ENCODE assay signal across 8 cellular contexts in the genomic region with DNA sequence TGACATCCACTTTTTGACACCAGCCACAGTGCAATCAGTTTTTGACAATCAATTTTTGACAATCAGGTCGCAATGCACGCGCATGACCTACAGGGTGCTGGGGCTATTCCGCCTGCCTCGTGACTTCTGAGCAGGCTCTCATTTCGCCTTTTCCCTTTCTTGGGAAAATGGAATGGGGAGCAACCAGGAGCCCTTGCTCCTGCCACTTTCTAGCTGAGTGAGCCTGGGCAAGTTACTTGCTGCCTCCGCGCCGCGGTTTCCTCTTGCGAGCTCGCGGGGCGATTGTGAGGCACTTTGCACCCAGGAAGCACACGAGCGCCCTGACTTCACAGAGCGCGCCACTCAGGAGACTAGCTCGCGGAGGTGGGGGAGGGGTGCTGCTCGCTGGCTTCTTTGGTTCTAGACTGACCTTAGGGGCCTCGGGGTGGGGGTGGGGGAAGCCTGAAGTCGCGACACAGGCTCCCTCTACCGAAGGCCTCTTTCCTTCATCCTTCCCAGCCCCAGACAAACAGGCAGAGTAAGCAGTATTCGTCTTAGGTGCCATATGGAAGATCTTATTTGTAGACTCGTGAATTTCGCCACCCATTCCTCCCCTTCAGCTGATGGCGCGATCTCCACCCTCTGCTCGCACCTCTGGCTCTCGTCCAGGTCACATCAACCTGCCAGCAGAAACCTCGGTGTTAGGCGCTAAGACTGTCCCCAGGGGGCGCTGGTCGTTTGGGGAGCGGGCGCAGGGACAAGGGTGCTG. TPM values are rescaled to one million over a fixed set of nuclear protein-coding genes. Genes with fewer than 3 reads are reported as not detected.
DNase-seq lines count a peak whose midpoint lies in the region; ATAC-seq and TF ChIP-seq lines count a peak whose summit lies in the region.

No MANE protein-coding gene starts in this region.

- DNase-seq in GM12864 (ENCODE audit: low read depth) = peak; percentile 50
- DNase-seq in NCI-H69 (lab: John Stamatoyannopoulos, UW) = peak; percentile 85
- peak; percentile 94 for DNase-seq in activated CD4-positive, alpha-beta memory T cell treated with anti-CD3 and anti-CD28 coated beads for 36 hours
- DNase-seq in dorsolateral prefrontal cortex = peak; percentile 79 to 92 (median 87)
- peak; percentile 93 for DNase-seq in stimulated activated CD4-positive, alpha-beta T cell treated with anti-CD3 and anti-CD28 coated beads, Interleukin-4, amount 100 ng/mL, for 1 hour

- H3K27me3 Mint-ChIP-seq in activated CD4-positive, alpha-beta memory T cell treated with anti-CD3 and anti-CD28 coated beads for 36 hours = no peaks in the 10 kb centered on the region

- H3K4me3 Mint-ChIP-seq in activated CD4-positive, alpha-beta memory T cell treated with anti-CD3 and anti-CD28 coated beads for 36 hours = peak overlapping the region; percentile 79

- WGBS in liver = 5% methylated on average over 38 of the region's 38 CpGs

- H3K9me3 Mint-ChIP-seq in activated CD4-positive, alpha-beta memory T cell treated with anti-CD3 and anti-CD28 coated beads for 36 hours = no peaks in the 10 kb centered on the region

- peak overlapping the region in 1 of 2 donors; percentile 37 for H3K9ac ChIP-seq in liver (ENCODE audit: low read depth in 1 of 2, low read length in 2 of 2)

- no peaks in the 10 kb centered on the region for H3K9me3 ChIP-seq in liver (ENCODE audit: control insufficient read depth in 4 of 4, low read length in 3 of 4)

- H3K36me3 Mint-ChIP-seq in activated CD4-positive, alpha-beta memory T cell treated with anti-CD3 and anti-CD28 coated beads for 36 hours = no peaks in the 10 kb centered on the region

- H3K27me3 ChIP-seq in dorsolateral prefrontal cortex = no peaks in the 10 kb centered on the region
- H3K27me3 ChIP-seq in liver (ENCODE audit: control insufficient read depth in 4 of 4, insufficient read depth in 4 of 4, low read length in 3 of 4) = no peaks in the 10 kb centered on the region

- TF ChIP-seq CTCF in GM12864 (IDR thresholded peaks at IDR 0.05; ENCODE audit: low read depth, low read length, missing control alignments) (peak; percentile 90), dorsolateral prefrontal cortex (IDR thresholded peaks at IDR 0.05 in 54 of 56, conservative IDR thresholded peaks at IDR 0.05 in 2 of 56; ENCODE audit: low read depth in 1 of 56, partially characterized antibody in 56 of 56) (peak; percentile 71 to 98 (median 92)), liver (IDR thresholded peaks at IDR 0.05; ENCODE audit: low read depth, low read length, missing input control) (peak; percentile 86)

- intact Hi-C loops in activated CD4-positive, alpha-beta memory T cell treated with anti-CD3 and anti-CD28 coated beads for 36 hours (cut with micrococcal nuclease) = loop anchor here (1.0 kb wide), 2 partner anchors 10 to 64 kb away; a partner anchor contains a TSS
- intact Hi-C loops in dorsolateral prefrontal cortex (cut with DNase I) = loop anchor here (1.0 to 2.0 kb wide), 2 partner anchors 33 to 64 kb away; no protein-coding TSS in a partner anchor

- peaks cover 25% of the 10 kb centered on the region for H3K4me1 Mint-ChIP-seq in activated CD4-positive, alpha-beta memory T cell treated with anti-CD3 and anti-CD28 coated beads for 36 hours (ENCODE audit: low read depth)

- peak; percentile 86 to 94 for TF ChIP-seq RAD21 in liver (IDR thresholded peaks at IDR 0.05)

- peaks cover 0 to 2% (median 0%) of the 10 kb centered on the region in 4 donors for H3K36me3 ChIP-seq in liver (ENCODE audit: control insufficient read depth in 4 of 4, insufficient read depth in 3 of 4, low read depth in 1 of 4, low read length in 3 of 4)

- POLR2A ChIA-PET in activated CD4-positive, alpha-beta memory T cell treated with anti-CD3 and anti-CD28 coated beads for 36 hours (lab: Charles Lee) = interaction anchor here (0.5 to 2.5 kb wide), 10 partner anchors 10 to 392 kb away, joined by 3 to 19 read pairs (median 6); a partner anchor contains a TSS

- H3K4me3 ChIP-seq in GM12864 (ENCODE audit: low read depth, low read length) = peak overlapping the region; percentile 28
- H3K4me3 ChIP-seq in dorsolateral prefrontal cortex = peak overlapping the region; percentile 34 to 74 (median 59)
- peak overlapping the region; percentile 50 to 69 (median 56) for H3K4me3 ChIP-seq in liver (ENCODE audit: low read depth in 1 of 3, low read length in 3 of 3)

- ATAC-seq in HG03097 (IDR thresholded peaks at IDR 0.05; ENCODE audit: low FRiP score, unreplicated experiment) (peak; percentile 53), GM18907 (IDR thresholded peaks at IDR 0.05; ENCODE audit: unreplicated experiment) (no peak)

- H3K4me1 ChIP-seq in liver (ENCODE audit: control insufficient read depth in 4 of 4, insufficient read depth in 4 of 4, low read length in 3 of 4) = peaks cover 4 to 11% (median 6%) of the 10 kb centered on the region in 4 donors

- CTCF ChIA-PET in activated CD4-positive, alpha-beta memory T cell treated with anti-CD3 and anti-CD28 coated beads for 36 hours (lab: Charles Lee) = interaction anchor here (0.6 to 21.4 kb wide), 41 partner anchors 12 to 610 kb away, joined by 3 to 503 read pairs (median 7); a partner anchor contains a TSS

- H3K27ac ChIP-seq in dorsolateral prefrontal cortex (peak overlapping the region; percentile 33 to 97 (median 90)), liver (ENCODE audit: low read depth in 1 of 2, low read length in 2 of 2) (peak overlapping the region in 1 of 2 donors; percentile 4)

- H3K27ac Mint-ChIP-seq in activated CD4-positive, alpha-beta memory T cell treated with anti-CD3 and anti-CD28 coated beads for 36 hours = peak overlapping the region; percentile 87

TF ChIP-seq in liver, 16 proteins besides CTCF, POLR2A, EP300 and RAD21 (continues in another document):
- TF ChIP-seq, protein P1, sequence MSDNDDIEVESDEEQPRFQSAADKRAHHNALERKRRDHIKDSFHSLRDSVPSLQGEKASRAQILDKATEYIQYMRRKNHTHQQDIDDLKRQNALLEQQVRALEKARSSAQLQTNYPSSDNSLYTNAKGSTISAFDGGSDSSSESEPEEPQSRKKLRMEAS (IDR thresholded peaks at IDR 0.05) = no peak
- TF ChIP-seq HNF4G (IDR thresholded peaks at IDR 0.05) = no peak
- TF ChIP-seq, protein P2, sequence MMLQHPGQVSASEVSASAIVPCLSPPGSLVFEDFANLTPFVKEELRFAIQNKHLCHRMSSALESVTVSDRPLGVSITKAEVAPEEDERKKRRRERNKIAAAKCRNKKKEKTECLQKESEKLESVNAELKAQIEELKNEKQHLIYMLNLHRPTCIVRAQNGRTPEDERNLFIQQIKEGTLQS (IDR thresholded peaks at IDR 0.05) = no peak
- peak; percentile 8 for TF ChIP-seq NR2F2 (IDR thresholded peaks at IDR 0.05)
- TF ChIP-seq, protein P3, sequence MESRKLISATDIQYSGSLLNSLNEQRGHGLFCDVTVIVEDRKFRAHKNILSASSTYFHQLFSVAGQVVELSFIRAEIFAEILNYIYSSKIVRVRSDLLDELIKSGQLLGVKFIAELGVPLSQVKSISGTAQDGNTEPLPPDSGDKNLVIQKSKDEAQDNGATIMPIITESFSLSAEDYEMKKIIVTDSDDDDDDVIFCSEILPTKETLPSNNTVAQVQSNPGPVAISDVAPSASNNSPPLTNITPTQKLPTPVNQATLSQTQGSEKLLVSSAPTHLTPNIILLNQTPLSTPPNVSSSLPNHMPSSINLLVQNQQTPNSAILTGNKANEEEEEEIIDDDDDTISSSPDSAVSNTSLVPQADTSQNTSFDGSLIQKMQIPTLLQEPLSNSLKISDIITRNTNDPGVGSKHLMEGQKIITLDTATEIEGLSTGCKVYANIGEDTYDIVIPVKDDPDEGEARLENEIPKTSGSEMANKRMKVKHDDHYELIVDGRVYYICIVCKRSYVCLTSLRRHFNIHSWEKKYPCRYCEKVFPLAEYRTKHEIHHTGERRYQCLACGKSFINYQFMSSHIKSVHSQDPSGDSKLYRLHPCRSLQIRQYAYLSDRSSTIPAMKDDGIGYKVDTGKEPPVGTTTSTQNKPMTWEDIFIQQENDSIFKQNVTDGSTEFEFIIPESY (IDR thresholded peaks at IDR 0.05) = no peak
- peak in 1 of 2 donors; percentile 18 for TF ChIP-seq HNF4A (conservative IDR thresholded peaks at IDR 0.05)
- no peak for TF ChIP-seq FOXA1 (IDR thresholded peaks at IDR 0.05)
- no peak for TF ChIP-seq EGR1 (IDR thresholded peaks at IDR 0.05; ENCODE audit: low read depth in 2 of 2)
- TF ChIP-seq RXRA (IDR thresholded peaks at IDR 0.05) = peak in 1 of 2 donors; percentile 34
- TF ChIP-seq JUND (IDR thresholded peaks at IDR 0.05) = no peak
- TF ChIP-seq YY1 (IDR thresholded peaks at IDR 0.05) = no peak
- TF ChIP-seq FOXA2 (IDR thresholded peaks at IDR 0.05) = no peak

RNA-seq across cellular contexts. Expression of a gene that starts 4.6 kb away (rescaled TPM):
- total RNA-seq in activated CD4-positive, alpha-beta memory T cell treated with anti-CD3 and anti-CD28 coated beads for 36 hours = under 1 TPM; 0.24 to 0.55 TPM
- total RNA-seq in dorsolateral prefrontal cortex (10 to 100 TPM in 83 of 120 experiments, 1 to 10 TPM in 37; 1.0 to 82.8 (median 15.3) TPM), liver (not detected)
- polyA plus RNA-seq in liver = not detected

RNA-seq across cellular contexts. Expression of a gene that starts 10.6 kb away (rescaled TPM):
- 10 to 100 TPM; 19.9 to 24.8 TPM for total RNA-seq in activated CD4-positive, alpha-beta memory T cell treated with anti-CD3 and anti-CD28 coated beads for 36 hours
- 10 to 100 TPM; 19.5 to 49.7 (median 29.3) TPM for total RNA-seq in dorsolateral prefrontal cortex
- 10 to 100 TPM; 15.0 to 29.0 TPM for total RNA-seq in liver
- polyA plus RNA-seq in liver = 10 to 100 TPM; 27.2 to 37.8 TPM

RNA-seq across cellular contexts. Expression of a gene that starts 25.3 kb away (rescaled TPM):
- 10 to 100 TPM; 67.8 to 69.8 TPM for total RNA-seq in activated CD4-positive, alpha-beta memory T cell treated with anti-CD3 and anti-CD28 coated beads for 36 hours
- total RNA-seq in dorsolateral prefrontal cortex (100 to 1,000 TPM in 16 of 120 experiments, 10 to 100 TPM in 104; 20.8 to 232 (median 66.2) TPM), liver (100 to 1,000 TPM in 1 of 2 donors, 10 to 100 TPM in 1; 54.4 to 147 TPM)
- polyA plus RNA-seq in liver = 10 to 100 TPM; 80.6 to 86.5 TPM

RNA-seq across cellular contexts. Expression of a gene that starts 34.6 kb away (rescaled TPM):
- 10 to 100 TPM; 21.6 to 22.6 TPM for total RNA-seq in activated CD4-positive, alpha-beta memory T cell treated with anti-CD3 and anti-CD28 coated beads for 36 hours
- total RNA-seq in dorsolateral prefrontal cortex (1,000 to 10,000 TPM in 2 of 120 experiments, 100 to 1,000 TPM in 118; 113 to 1,403 (median 322) TPM), liver (1 to 10 TPM; 2.1 to 3.2 TPM)
- polyA plus RNA-seq in liver = 1 to 10 TPM; 2.2 to 4.6 TPM

RNA-seq across cellular contexts. Expression of a gene that starts 42.4 kb away (rescaled TPM):
- 10 to 100 TPM; 41.5 to 44.4 TPM for total RNA-seq in activated CD4-positive, alpha-beta memory T cell treated with anti-CD3 and anti-CD28 coated beads for 36 hours
- total RNA-seq in dorsolateral prefrontal cortex (100 to 1,000 TPM in 6 of 120 experiments, 10 to 100 TPM in 114; 56.0 to 148 (median 76.4) TPM), liver (10 to 100 TPM; 14.4 to 20.7 TPM)
- 10 to 100 TPM; 47.6 to 64.5 TPM for polyA plus RNA-seq in liver
